In genomic region chr19:45440259-45440638, GRCh38 we compare ENCODE assay signal across 2 cellular contexts.
TF ChIP-seq lines count a peak whose summit lies in the region.

No MANE protein-coding gene starts in this region.

TF ChIP-seq in H1, 55 proteins besides CTCF, POLR2A, EP300 and RAD21:
- TF ChIP-seq MAFK (IDR thresholded peaks at IDR 0.05; ENCODE audit: low read depth, low read length), result no peak
- TF ChIP-seq HDAC2 (IDR thresholded peaks at IDR 0.05; ENCODE audit: borderline replicate concordance in 1 of 2, low read depth in 2 of 2, low read length in 2 of 2), result no peak
- no peak for TF ChIP-seq KDM1A (IDR thresholded peaks at IDR 0.05; ENCODE audit: borderline replicate concordance, low read length)
- TF ChIP-seq ATF2 (IDR thresholded peaks at IDR 0.05; ENCODE audit: low read length), result no peak
- TF ChIP-seq SIN3A (conservative IDR thresholded peaks at IDR 0.05 in 1 of 2, IDR thresholded peaks at IDR 0.05 in 1 of 2; ENCODE audit: low read depth in 1 of 2, low read length in 2 of 2), result no peak
- no peak for TF ChIP-seq POU5F1 (IDR thresholded peaks at IDR 0.05; ENCODE audit: low read depth, low read length)
- TF ChIP-seq GTF2F1 (IDR thresholded peaks at IDR 0.05; ENCODE audit: borderline replicate concordance, low read depth, low read length), result no peak
- no peak for TF ChIP-seq BCL11A (IDR thresholded peaks at IDR 0.05; ENCODE audit: low read depth in 2 of 2, low read length in 2 of 2)
- no peak for TF ChIP-seq FOSL1 (IDR thresholded peaks at IDR 0.05; ENCODE audit: insufficient read depth, low read depth, low read length)
- TF ChIP-seq RBBP5 (IDR thresholded peaks at IDR 0.05; ENCODE audit: borderline replicate concordance, low read depth, low read length), result no peak
- TF ChIP-seq NRF1 (IDR thresholded peaks at IDR 0.05; ENCODE audit: low read depth, low read length), result no peak
- TF ChIP-seq HDAC6 (IDR thresholded peaks at IDR 0.05; ENCODE audit: low read depth, low read length), result no peak
- no peak for TF ChIP-seq SP4 (IDR thresholded peaks at IDR 0.05; ENCODE audit: low read length)
- no peak for TF ChIP-seq SIRT6 (IDR thresholded peaks at IDR 0.05; ENCODE audit: low read length)
- TF ChIP-seq JUND (IDR thresholded peaks at IDR 0.05; ENCODE audit: low read length), result no peak

TF ChIP-seq in neural cell, 6 proteins besides CTCF, POLR2A, EP300 and RAD21:
- no peak for TF ChIP-seq POLR2AphosphoS5 (IDR thresholded peaks at IDR 0.05)
- TF ChIP-seq EZH2 (IDR thresholded peaks at IDR 0.05; ENCODE audit: borderline replicate concordance, insufficient read depth, low read length, poor library complexity, severe bottlenecking), result no peak
- no peak for TF ChIP-seq MXI1 (conservative IDR thresholded peaks at IDR 0.05; ENCODE audit: poor library complexity, severe bottlenecking)
- no peak for TF ChIP-seq SMC3 (conservative IDR thresholded peaks at IDR 0.05; ENCODE audit: poor library complexity)
- TF ChIP-seq TAF1 (IDR thresholded peaks at IDR 0.05; ENCODE audit: low read depth), result no peak
- TF ChIP-seq REST (IDR thresholded peaks at IDR 0.05; ENCODE audit: borderline replicate concordance), result no peak
